8 cellular contexts compared by ENCODE assay signal in genomic region chr11:44305643-44306468, GRCh38. TPM values are rescaled to one million over a fixed set of nuclear protein-coding genes. Genes with fewer than 3 reads are reported as not detected.
A peak's percentile ranks its signal among the peaks of the same experiment; 100 is the strongest.
DNase-seq lines count a peak whose midpoint lies in the region; ATAC-seq and TF ChIP-seq lines count a peak whose summit lies in the region.

No MANE protein-coding gene starts in this region.

- H4K12ac ChIP-seq in trophoblast cell (ENCODE audit: low read depth, low read length): no peak overlapping the region

- TF ChIP-seq CTCF in Panc1 (IDR thresholded peaks at IDR 0.05) (no peak), epithelial cell of esophagus (IDR thresholded peaks at IDR 0.05; ENCODE audit: insufficient read depth, low read depth, low read length, missing control alignments) (no peak)

- H3K27me3 Mint-ChIP-seq in CD4-positive, alpha-beta memory T cell: peaks cover 58 to 66% of the 10 kb centered on the region in 2 donors

- H3K4me2 ChIP-seq in trophoblast cell (ENCODE audit: low read length): peak overlapping the region; percentile 39

- H3K9ac ChIP-seq in trophoblast cell (ENCODE audit: low read length): no peak overlapping the region

- no peak overlapping the region for H3K27ac ChIP-seq in CD4-positive, alpha-beta memory T cell (ENCODE audit: low read depth, low read length)
- H3K27ac ChIP-seq in Panc1 (ENCODE audit: low read length): peak overlapping the region; percentile 54; the same call in 1 of the 2 replicates
- no peak overlapping the region for H3K27ac ChIP-seq in trophoblast cell (ENCODE audit: low read depth, low read length)

- H2AFZ ChIP-seq in trophoblast cell (ENCODE audit: insufficient read depth, low read length, poor library complexity): no peak overlapping the region

- H3K14ac ChIP-seq in trophoblast cell (ENCODE audit: low read length): no peak overlapping the region

- H3K27me3 ChIP-seq in CD4-positive, alpha-beta memory T cell (ENCODE audit: insufficient read depth, low read length): peaks cover 52% of the 10 kb centered on the region
- peaks cover 3% of the 10 kb centered on the region; the same call in 1 of the 2 replicates for H3K27me3 ChIP-seq in Panc1 (ENCODE audit: control insufficient read depth, insufficient read depth, low read length)
- H3K27me3 ChIP-seq in trophoblast cell (ENCODE audit: insufficient read depth, low read length): peaks cover 84% of the 10 kb centered on the region

- H3K79me1 ChIP-seq in trophoblast cell (ENCODE audit: low read length): peaks cover 5% of the 10 kb centered on the region

- no peak overlapping the region for H2BK5ac ChIP-seq in trophoblast cell (ENCODE audit: low read depth, low read length, poor library complexity)

- H4K8ac ChIP-seq in trophoblast cell (ENCODE audit: low read depth, low read length): no peak overlapping the region

- WGBS in trophoblast cell (ENCODE audit: extremely low coverage, insufficient coverage, insufficient read length): no CpG with 5 or more reads among the region's 58 CpGs

- H3K4me1 Mint-ChIP-seq in CD4-positive, alpha-beta memory T cell: peaks cover 19 to 47% (median 24%) of the 10 kb centered on the region in 4 donors

- H3K18ac ChIP-seq in trophoblast cell (ENCODE audit: low read length): no peak overlapping the region

- H2AK5ac ChIP-seq in trophoblast cell (ENCODE audit: low read length): no peak overlapping the region

- no peaks in the 10 kb centered on the region for H3K9me3 ChIP-seq in CD4-positive, alpha-beta memory T cell (ENCODE audit: control insufficient read depth in 1 of 2, low read length in 2 of 2)
- H3K9me3 ChIP-seq in Panc1 (ENCODE audit: control insufficient read depth, insufficient read depth, low read depth, low read length) (no peaks in the 10 kb centered on the region), trophoblast cell (ENCODE audit: insufficient read depth, low read depth, low read length) (peaks cover 13% of the 10 kb centered on the region)

- BruUV-seq in Panc1 (replicated peaks; lab: Mats Ljungman, UMichigan): no TSS peak

- H3K79me2 ChIP-seq in trophoblast cell (ENCODE audit: control insufficient read depth, insufficient read depth, low read length, poor library complexity): no peaks in the 10 kb centered on the region

- peak overlapping the region; percentile 86 to 93 (median 90) for H3K4me3 Mint-ChIP-seq in CD4-positive, alpha-beta memory T cell

- no peak overlapping the region for H2BK120ac ChIP-seq in trophoblast cell (ENCODE audit: insufficient read depth, low read length, poor library complexity)

- peaks cover 0 to 2% (median 0%) of the 10 kb centered on the region in 8 donors for H3K9me3 Mint-ChIP-seq in CD4-positive, alpha-beta memory T cell

- in situ Hi-C loops in Panc1 (cut with HindIII; ENCODE audit: low pct_unique_long_range_greater_than_20kb, low sequenced_read_pairs): no loop called here

- CTCF ChIA-PET in CD4-positive, alpha-beta memory T cell (lab: Charles Lee; ENCODE audit: partially characterized antibody): interaction anchor here (0.8 kb wide), 1 partner anchor 12 kb away, joined by 3 read pairs; no protein-coding TSS in a partner anchor
- CTCF ChIA-PET in Panc1 (lab: Charles Lee): no interaction called here

- POLR2A ChIA-PET in CD4-positive, alpha-beta memory T cell (lab: Charles Lee; ENCODE audit: partially characterized antibody): no interaction called here
- POLR2A ChIA-PET in Panc1 (lab: Charles Lee): no interaction called here

- no peak overlapping the region for H3K4ac ChIP-seq in trophoblast cell (ENCODE audit: low read depth, low read length)

- peak overlapping the region; percentile 52 to 61 for H3K4me3 ChIP-seq in CD4-positive, alpha-beta memory T cell (ENCODE audit: low read length in 2 of 2)
- H3K4me3 ChIP-seq in Panc1 (ENCODE audit: low read depth in 2 of 2, low read length in 2 of 2) (peak overlapping the region; percentile 46 to 52), epithelial cell of esophagus (ENCODE audit: low read length) (peak overlapping the region; percentile 31), trophoblast cell (ENCODE audit: low read depth, low read length) (no peak overlapping the region)

- intact Hi-C loops in CD4-positive, alpha-beta memory T cell (cut with micrococcal nuclease): no loop called here
- intact Hi-C loops in Panc1 (cut with micrococcal nuclease; ENCODE audit: unreplicated experiment): no loop called here

- no peak overlapping the region for H3K23ac ChIP-seq in trophoblast cell (ENCODE audit: low read length)

- no peak overlapping the region for H4K91ac ChIP-seq in trophoblast cell (ENCODE audit: low read depth, low read length)

- peak overlapping the region in 2 of 7 donors; percentile 2 to 17 for H3K27ac Mint-ChIP-seq in CD4-positive, alpha-beta memory T cell

- no peak overlapping the region for H2BK12ac ChIP-seq in trophoblast cell (ENCODE audit: low read length)

- H3K36me3 ChIP-seq in CD4-positive, alpha-beta memory T cell (ENCODE audit: insufficient read depth, low read length): no peaks in the 10 kb centered on the region
- no peaks in the 10 kb centered on the region for H3K36me3 ChIP-seq in Panc1 (ENCODE audit: control insufficient read depth, insufficient read depth, low read length)
- no peaks in the 10 kb centered on the region for H3K36me3 ChIP-seq in trophoblast cell (ENCODE audit: control insufficient read depth in 1 of 2, insufficient read depth in 2 of 2, low read length in 2 of 2)

- H3K36me3 Mint-ChIP-seq in CD4-positive, alpha-beta memory T cell: no peaks in the 10 kb centered on the region

- ATAC-seq in Panc1: peak; percentile 17

- peaks cover 25% of the 10 kb centered on the region for H3K4me1 ChIP-seq in CD4-positive, alpha-beta memory T cell (ENCODE audit: insufficient read depth, low read length)
- H3K4me1 ChIP-seq in Panc1 (ENCODE audit: control insufficient read depth, insufficient read depth, low read length) (peaks cover 11% of the 10 kb centered on the region), trophoblast cell (ENCODE audit: control insufficient read depth in 1 of 2, insufficient read depth in 2 of 2, low read length in 2 of 2) (peaks cover 15 to 26% of the 10 kb centered on the region in 2 experiments)

- peak in 3 of 5 donors; percentile 17 to 28 (median 27) for DNase-seq in CD4-positive, alpha-beta memory T cell
- DNase-seq in Panc1 (ENCODE audit: low read depth, low spot score) (no peak), epithelial cell of esophagus (ENCODE audit: low read depth) (no peak), trophoblast cell (peak in 1 of 2 donors; percentile 9), activated gamma-delta T cell (lab: John Stamatoyannopoulos, UW) (no peak), globus pallidus (ENCODE audit: low spot score) (no peak), kidney glomerular epithelial cell (lab: John Stamatoyannopoulos, UW) (no peak), NOMO-1 treated with DMSO at 0.1 percent for 48 hours (lab: John Stamatoyannopoulos, UW; ENCODE audit: unreplicated experiment) (no peak)

RNA-seq across cellular contexts. Expression of gene ALX4, which starts 4.1 kb away (rescaled TPM):
- not detected for total RNA-seq in CD4-positive, alpha-beta memory T cell
- not detected for polyA plus RNA-seq in CD4-positive, alpha-beta memory T cell
- total RNA-seq in Panc1 (2021; ENCODE audit: unreplicated experiment): 1.0 TPM
- polyA plus RNA-seq in Panc1 (2012; ENCODE audit: insufficient read length): 1.2 TPM
- 0.49 and 0.53 TPM in 2 replicates for polyA plus RNA-seq in trophoblast cell (2013)

Comparison
In these comparisons a context has a peak if more than half of its experiments do, and no peak if none do; other contexts are left out.
1. DNase-seq: peak in CD4-positive, alpha-beta memory T cell (3 of 5); none in Panc1 (single experiment), epithelial cell of esophagus (single experiment), activated gamma-delta T cell (single experiment), globus pallidus (single experiment), kidney glomerular epithelial cell (single experiment) and NOMO-1 treated with DMSO at 0.1 percent for 48 hours (single experiment).